Comparison of ENCODE assay signal across 6 cellular contexts in the genomic region with DNA sequence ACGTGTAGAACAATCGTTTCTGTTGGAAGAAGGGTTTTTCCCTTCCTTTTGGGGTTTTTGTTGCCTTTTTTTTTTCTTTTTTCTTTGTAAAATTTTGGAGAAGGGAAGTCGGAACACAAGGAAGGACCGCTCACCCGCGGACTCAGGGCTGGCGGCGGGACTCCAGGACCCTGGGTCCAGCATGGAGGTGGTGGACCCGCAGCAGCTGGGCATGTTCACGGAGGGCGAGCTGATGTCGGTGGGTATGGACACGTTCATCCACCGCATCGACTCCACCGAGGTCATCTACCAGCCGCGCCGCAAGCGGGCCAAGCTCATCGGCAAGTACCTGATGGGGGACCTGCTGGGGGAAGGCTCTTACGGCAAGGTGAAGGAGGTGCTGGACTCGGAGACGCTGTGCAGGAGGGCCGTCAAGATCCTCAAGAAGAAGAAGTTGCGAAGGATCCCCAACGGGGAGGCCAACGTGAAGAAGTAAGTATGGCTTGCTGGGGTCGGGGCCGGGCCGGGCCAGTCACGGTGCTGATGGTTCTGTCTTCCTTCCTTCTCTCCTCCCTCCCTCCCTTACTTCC. TPM values are rescaled to one million over a fixed set of nuclear protein-coding genes. Genes with fewer than 3 reads are reported as not detected.
DNase-seq lines count a peak whose midpoint lies in the region; ATAC-seq and TF ChIP-seq lines count a peak whose summit lies in the region.

No MANE protein-coding gene starts in this region.

- DNase-seq in HK-2 (ENCODE audit: unreplicated experiment) (peak; percentile 55), lower lobe of right lung (no peak), COR-L47 (lab: John Stamatoyannopoulos, UW) (no peak), NCI-H2107 treated with DMSO at 0.1 percent for 48 hours (lab: John Stamatoyannopoulos, UW; ENCODE audit: unreplicated experiment) (no peak)
- DNase-seq in activated naive CD4-positive, alpha-beta T cell treated with anti-CD3 and anti-CD28 coated beads, Interleukin-2, amount 10 ng/mL, durations not matched to agents 7 days and 5 days: peak; percentile 48

- H3K27ac Mint-ChIP-seq in activated naive CD4-positive, alpha-beta T cell treated with anti-CD3 and anti-CD28 coated beads, Interleukin-2, amount 10 ng/mL, durations not matched to agents 7 days and 5 days: peak overlapping the region; percentile 94

- peaks cover 54% of the 10 kb centered on the region for H3K4me1 Mint-ChIP-seq in activated naive CD4-positive, alpha-beta T cell treated with anti-CD3 and anti-CD28 coated beads, Interleukin-2, amount 10 ng/mL, durations not matched to agents 7 days and 5 days

- H3K27me3 Mint-ChIP-seq in activated naive CD4-positive, alpha-beta T cell treated with anti-CD3 and anti-CD28 coated beads, Interleukin-2, amount 10 ng/mL, durations not matched to agents 7 days and 5 days: no peaks in the 10 kb centered on the region

- peak overlapping the region; percentile 95 for H3K4me3 Mint-ChIP-seq in activated naive CD4-positive, alpha-beta T cell treated with anti-CD3 and anti-CD28 coated beads, Interleukin-2, amount 10 ng/mL, durations not matched to agents 7 days and 5 days

- peak overlapping the region; percentile 71 for H3K27ac ChIP-seq in lower lobe of right lung

- intact Hi-C loops in lower lobe of right lung (cut with DNase I): no loop called here

- no peaks in the 10 kb centered on the region for H3K27me3 ChIP-seq in lower lobe of right lung (ENCODE audit: low read depth)

- peaks cover 10% of the 10 kb centered on the region for H3K36me3 ChIP-seq in lower lobe of right lung

- H3K4me3 ChIP-seq in lower lobe of right lung: peak overlapping the region; percentile 80

- no peaks in the 10 kb centered on the region for H3K9me3 Mint-ChIP-seq in activated naive CD4-positive, alpha-beta T cell treated with anti-CD3 and anti-CD28 coated beads, Interleukin-2, amount 10 ng/mL, durations not matched to agents 7 days and 5 days

- ATAC-seq in lower lobe of right lung (no peak), HG03280 (IDR thresholded peaks at IDR 0.05; ENCODE audit: unreplicated experiment) (no peak)

- CTCF ChIA-PET in activated naive CD4-positive, alpha-beta T cell treated with anti-CD3 and anti-CD28 coated beads, Interleukin-2, amount 10 ng/mL, durations not matched to agents 7 days and 5 days (lab: Charles Lee): no interaction called here

- peaks cover 69% of the 10 kb centered on the region for H3K4me1 ChIP-seq in lower lobe of right lung

- H3K9me3 ChIP-seq in lower lobe of right lung: no peaks in the 10 kb centered on the region

- no peak for TF ChIP-seq CTCF in lower lobe of right lung (IDR thresholded peaks at IDR 0.05)

- peaks cover 24% of the 10 kb centered on the region for H3K36me3 Mint-ChIP-seq in activated naive CD4-positive, alpha-beta T cell treated with anti-CD3 and anti-CD28 coated beads, Interleukin-2, amount 10 ng/mL, durations not matched to agents 7 days and 5 days

RNA-seq across cellular contexts. Expression of gene STK11, which starts 1.2 kb away (rescaled TPM):
- 50.5 TPM for total RNA-seq in lower lobe of right lung

RNA-seq across cellular contexts. Expression of gene CBARP, which starts 31.0 kb away (rescaled TPM):
- total RNA-seq in lower lobe of right lung: 0.41 TPM

RNA-seq across cellular contexts. Expression of gene SBNO2, which starts 32.7 kb away (rescaled TPM):
- 91.6 TPM for total RNA-seq in lower lobe of right lung

RNA-seq across cellular contexts. Expression of gene ATP5F1D, which starts 34.7 kb away (rescaled TPM):
- 116 TPM for total RNA-seq in lower lobe of right lung

RNA-seq across cellular contexts. Expression of gene MIDN, which starts 41.6 kb away (rescaled TPM):
- 76.3 TPM for total RNA-seq in lower lobe of right lung

Comparison
In these comparisons a context has a peak if more than half of its experiments do, and no peak if none do; other contexts are left out.
1. DNase-seq: peak in HK-2 (single experiment) and activated naive CD4-positive, alpha-beta T cell treated with anti-CD3 and anti-CD28 coated beads, Interleukin-2, amount 10 ng/mL, durations not matched to agents 7 days and 5 days (single experiment); none in lower lobe of right lung (single experiment), COR-L47 (single experiment) and NCI-H2107 treated with DMSO at 0.1 percent for 48 hours (single experiment).